ENCODE assay signal across 8 cellular contexts in the genomic region with DNA sequence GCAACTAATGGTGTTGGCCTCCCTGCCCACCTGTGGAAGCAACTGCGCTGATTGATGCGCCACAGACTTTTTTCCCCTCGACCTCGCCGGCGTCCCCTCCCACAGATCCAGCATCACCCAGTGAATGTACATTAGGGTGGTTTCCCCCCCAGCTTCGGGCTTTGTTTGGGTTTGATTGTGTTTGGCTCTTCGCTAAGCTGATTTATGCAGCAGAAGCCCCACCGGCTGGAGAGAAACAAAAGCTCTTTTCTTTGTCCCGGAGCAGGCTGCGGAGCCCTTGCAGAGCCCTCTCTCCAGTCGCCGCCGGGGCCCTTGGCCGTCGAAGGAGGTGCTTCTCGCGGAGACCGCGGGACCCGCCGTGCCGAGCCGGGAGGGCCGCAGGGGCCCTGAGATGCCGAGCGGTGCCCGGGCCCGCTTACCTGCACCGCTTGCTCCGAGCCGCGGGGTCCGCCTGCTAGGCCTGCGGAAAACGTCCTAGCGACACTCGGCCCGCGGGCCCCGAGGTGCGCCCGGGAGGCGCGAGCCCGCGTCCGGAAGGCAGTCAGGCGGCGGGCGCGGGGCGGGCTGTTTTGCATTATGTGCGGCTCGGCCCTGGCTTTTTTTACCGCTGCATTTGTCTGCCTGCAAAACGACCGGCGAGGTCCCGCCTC. TPM values are rescaled to one million over a fixed set of nuclear protein-coding genes. Genes with fewer than 3 reads are reported as not detected.
A peak's percentile ranks its signal among the peaks of the same experiment; 100 is the strongest.
DNase-seq lines count a peak whose midpoint lies in the region; ATAC-seq and TF ChIP-seq lines count a peak whose summit lies in the region.

No MANE protein-coding gene starts in this region.

- CTCF ChIA-PET in RWPE1 (lab: Yijun Ruan, JAX) = interaction anchor here (0.7 to 1.0 kb wide), 2 partner anchors 20 to 111 kb away, joined by 3 to 4 read pairs; no protein-coding TSS in a partner anchor

- DNase-seq in CD1c-positive myeloid dendritic cell (ENCODE audit: extremely low spot score) (peak; percentile 16), RWPE1 (ENCODE audit: low spot score) (no peak), caudate nucleus (lab: John Stamatoyannopoulos, UW) (peak in 59 of 61 donors; percentile 46 to 96 (median 84)), left colon (peak; percentile 31 to 74), HPDE6-E6E7 (ENCODE audit: extremely low spot score) (no peak)
- DNase-seq in stimulated activated CD4-positive, alpha-beta T cell treated with anti-CD3 and anti-CD28 coated beads, Interleukin-4, amount 100 ng/mL, for 24 hours = peak; percentile 16

- H3K27ac ChIP-seq in RWPE1 (peak overlapping the region; percentile 100), caudate nucleus (ENCODE audit: low read depth, low read length) (peak overlapping the region; percentile 93)

- no peak for TF ChIP-seq CTCF in RWPE1 (conservative IDR thresholded peaks at IDR 0.05; ENCODE audit: low read depth)

- ATAC-seq in GM19035 (IDR thresholded peaks at IDR 0.05; ENCODE audit: unreplicated experiment) (peak; percentile 21), HG03139 (IDR thresholded peaks at IDR 0.05; ENCODE audit: unreplicated experiment) (peak; percentile 13), left colon (peak; percentile 40)

- intact Hi-C loops in left colon (cut with DNase I, micrococcal nuclease) = no loop called here

- POLR2A ChIA-PET in RWPE1 (lab: Yijun Ruan, JAX; ENCODE audit: low non-redundant PET) = interaction anchor here (0.8 to 1.6 kb wide), 2 partner anchors 21 to 265 kb away, joined by 3 to 6 read pairs; no protein-coding TSS in a partner anchor

RNA-seq across cellular contexts. Expression of gene ITGB8, which starts 0.7 kb away (rescaled TPM):
- 1 to 10 TPM; 8.8 to 8.9 TPM for total RNA-seq in left colon

Comparison
In these comparisons a context has a peak if more than half of its experiments do, and no peak if none do; other contexts are left out.
1. DNase-seq: peak in CD1c-positive myeloid dendritic cell (single experiment), caudate nucleus (59 of 61), left colon (2 of 2) and stimulated activated CD4-positive, alpha-beta T cell treated with anti-CD3 and anti-CD28 coated beads, Interleukin-4, amount 100 ng/mL, for 24 hours (single experiment); none in RWPE1 (single experiment) and HPDE6-E6E7 (single experiment).
2. Peak in every context shown above with its lines, with median percentiles within 50 percentile points of each other: ATAC-seq.